ENCODE assay signal across 9 cellular contexts in genomic region chr7:44488955-44489354, GRCh38. TPM values are rescaled to one million over a fixed set of nuclear protein-coding genes. Genes with fewer than 3 reads are reported as not detected.
DNase-seq lines count a peak whose midpoint lies in the region; ATAC-seq and TF ChIP-seq lines count a peak whose summit lies in the region.
"Had no signal": no experiment of that assay in that cellular context is flagged by ENCODE, and none has a peak within 500 bp of the region (broad histone marks: within the 10 kb centered on the region; RNA-seq: fewer than 3 reads in every experiment).

No MANE protein-coding gene starts in this region.

- intact Hi-C loops in tibial artery (cut with DNase I; ENCODE audit: low total_unique reads), result no loop called here

- H3K27me3 ChIP-seq in kidney epithelial cell (ENCODE audit: control insufficient read depth, insufficient read depth, low read length) (no peaks in the 10 kb centered on the region), tibial artery (no peaks in the 10 kb centered on the region)

- no peak for DNase-seq in activated naive CD4-positive, alpha-beta T cell treated with anti-CD3 and anti-CD28 coated beads, Interleukin-2, amount 50 U/mL, for 16 hours
- no peak for DNase-seq in activated naive CD4-positive, alpha-beta T cell treated with anti-CD3 and anti-CD28 coated beads, Interleukin-2, amount 50 U/mL, for 72 hours (ENCODE audit: low spot score in 2 of 2)
- DNase-seq in kidney epithelial cell (ENCODE audit: low read depth) (no peak), tibial artery (no peak), hippocampal formation (lab: John Stamatoyannopoulos, UW) (no peak)
- DNase-seq in activated CD4-positive, CD25-positive, alpha-beta regulatory T cell (lab: John Stamatoyannopoulos, UW), result no peak
- DNase-seq: activated CD4-positive, CD25-positive, alpha-beta regulatory T cell treated with anti-CD3 and anti-CD28 coated beads, Interleukin-2, amount 50 U/mL, for 72 hours had no signal

- peaks cover 67% of the 10 kb centered on the region for H3K4me1 Mint-ChIP-seq in activated naive CD4-positive, alpha-beta T cell treated with anti-CD3 and anti-CD28 coated beads, Interleukin-2, amount 50 U/mL, for 24 hours

- TF ChIP-seq CTCF in kidney epithelial cell (IDR thresholded peaks at IDR 0.05; ENCODE audit: insufficient read depth, low read length, poor library complexity, severe bottlenecking) (no peak), tibial artery (IDR thresholded peaks at IDR 0.05) (no peak)

- peak overlapping the region; percentile 77 for H3K4me3 ChIP-seq in kidney epithelial cell (ENCODE audit: low read depth, low read length)
- peak overlapping the region; percentile 88 to 89 for H3K4me3 ChIP-seq in tibial artery

- H3K27ac Mint-ChIP-seq in activated naive CD4-positive, alpha-beta T cell treated with anti-CD3 and anti-CD28 coated beads, Interleukin-2, amount 50 U/mL, for 24 hours, result peak overlapping the region; percentile 98
- peak overlapping the region; percentile 95 to 98 for H3K27ac Mint-ChIP-seq in activated naive CD4-positive, alpha-beta T cell treated with anti-CD3 and anti-CD28 coated beads, Interleukin-2, amount 50 U/mL, for 72 hours

- H3K36me3 ChIP-seq in kidney epithelial cell (ENCODE audit: control insufficient read depth, insufficient read depth, low read length) (no peaks in the 10 kb centered on the region), tibial artery (peaks cover 9 to 13% (median 12%) of the 10 kb centered on the region in 3 donors)

- no peaks in the 10 kb centered on the region for H3K9me3 Mint-ChIP-seq in activated naive CD4-positive, alpha-beta T cell treated with anti-CD3 and anti-CD28 coated beads, Interleukin-2, amount 50 U/mL, for 24 hours
- peaks cover 4 to 5% of the 10 kb centered on the region in 2 donors for H3K9me3 Mint-ChIP-seq in activated naive CD4-positive, alpha-beta T cell treated with anti-CD3 and anti-CD28 coated beads, Interleukin-2, amount 50 U/mL, for 72 hours

- H3K9me3 ChIP-seq in tibial artery, result no peaks in the 10 kb centered on the region

- peak overlapping the region; percentile 91 for H3K4me3 Mint-ChIP-seq in activated naive CD4-positive, alpha-beta T cell treated with anti-CD3 and anti-CD28 coated beads, Interleukin-2, amount 50 U/mL, for 24 hours

- H3K27ac ChIP-seq in tibial artery, result no peak overlapping the region

- H3K4me1 ChIP-seq in tibial artery, result peaks cover 0 to 49% (median 35%) of the 10 kb centered on the region in 4 donors

- no peak for ATAC-seq in activated naive CD4-positive, alpha-beta T cell treated with anti-CD3 and anti-CD28 coated beads, Interleukin-2, amount 50 U/mL, for 72 hours
- no peak for ATAC-seq in HG02852 (IDR thresholded peaks at IDR 0.05; ENCODE audit: unreplicated experiment)

- H3K36me3 Mint-ChIP-seq in activated naive CD4-positive, alpha-beta T cell treated with anti-CD3 and anti-CD28 coated beads, Interleukin-2, amount 50 U/mL, for 24 hours, result peaks cover 20% of the 10 kb centered on the region
- peaks cover 38 to 50% of the 10 kb centered on the region in 2 donors for H3K36me3 Mint-ChIP-seq in activated naive CD4-positive, alpha-beta T cell treated with anti-CD3 and anti-CD28 coated beads, Interleukin-2, amount 50 U/mL, for 72 hours

- no peaks in the 10 kb centered on the region for H3K27me3 Mint-ChIP-seq in activated naive CD4-positive, alpha-beta T cell treated with anti-CD3 and anti-CD28 coated beads, Interleukin-2, amount 50 U/mL, for 24 hours

RNA-seq across cellular contexts. Expression of gene NUDCD3, which starts 1.5 kb away (rescaled TPM):
- 100 to 1,000 TPM in 1 of 2 donors, 10 to 100 TPM in 1; 87.9 to 112 TPM for total RNA-seq in activated naive CD4-positive, alpha-beta T cell treated with anti-CD3 and anti-CD28 coated beads, Interleukin-2, amount 50 U/mL, for 72 hours
- 71.7 and 81.7 TPM in 2 replicates for total RNA-seq in kidney epithelial cell

RNA-seq across cellular contexts. Expression of gene NPC1L1, which starts 52.2 kb away (rescaled TPM):
- under 1 TPM; 0.06 to 0.14 TPM for total RNA-seq in activated naive CD4-positive, alpha-beta T cell treated with anti-CD3 and anti-CD28 coated beads, Interleukin-2, amount 50 U/mL, for 72 hours
- 0.96 and 1.5 TPM in 2 replicates for total RNA-seq in kidney epithelial cell
